1 cellular context compared by ENCODE assay signal in the genomic region with DNA sequence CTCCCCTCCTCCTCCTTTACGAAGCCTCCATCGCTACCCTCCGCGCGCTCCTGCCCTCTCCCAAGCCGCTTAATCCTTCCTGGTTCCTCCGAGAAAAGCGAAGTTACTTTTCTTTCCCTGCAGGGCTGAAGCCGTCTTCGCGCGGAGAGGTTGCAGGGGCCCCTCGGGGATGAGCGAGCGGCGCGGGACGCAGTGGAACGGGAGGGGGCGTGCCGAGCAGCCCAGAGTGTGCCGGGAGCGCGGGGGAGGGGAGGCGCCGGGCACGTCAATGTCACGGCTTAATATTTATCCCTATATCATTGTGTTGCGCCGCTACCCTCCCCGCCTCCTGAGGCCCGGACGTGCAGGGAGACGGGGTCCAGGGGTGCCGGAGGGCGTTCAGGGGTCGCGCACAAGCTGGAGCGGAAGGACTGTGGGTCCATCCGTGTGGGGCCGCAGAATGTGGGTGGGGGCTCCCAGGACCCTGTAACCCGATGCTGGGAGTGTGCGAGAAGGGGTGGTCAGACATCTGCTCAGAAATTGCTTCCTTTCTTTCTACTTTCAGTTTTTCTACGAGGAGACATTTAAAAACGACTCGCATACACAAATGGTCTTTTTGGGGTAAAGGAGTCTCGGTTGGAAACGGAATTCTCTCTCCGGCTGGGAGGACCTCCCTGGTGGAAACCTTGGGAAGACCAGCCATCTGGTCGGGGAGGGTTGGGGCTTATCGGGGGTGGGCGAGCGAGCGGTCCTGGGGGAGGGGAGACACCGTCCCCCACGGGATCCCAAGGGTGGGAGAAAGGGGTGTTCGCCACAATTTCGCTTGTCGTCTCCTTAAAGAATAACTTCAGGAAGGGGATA.
TF ChIP-seq lines count a peak whose summit lies in the region.

No MANE protein-coding gene starts in this region.

TF ChIP-seq in HepG2, 621 proteins besides CTCF, POLR2A, EP300 and RAD21 (continued from another document and continues in another):
- TF ChIP-seq ZNF101 (CRISPR knock-in tag; IDR thresholded peaks at IDR 0.05; ENCODE audit: borderline replicate concordance, low read depth) (no peak), ZNF335 (CRISPR knock-in tag; IDR thresholded peaks at IDR 0.05) (peak; percentile 56; the same call in 1 of the 2 replicates), ZNF772 (CRISPR knock-in tag; IDR thresholded peaks at IDR 0.05) (0 out of 2 replicates have a peak, but pooled peaks have one; percentile 41), MAX (IDR thresholded peaks at IDR 0.05) (peak; percentile 86), MAFG (CRISPR knock-in tag; IDR thresholded peaks at IDR 0.05) (no peak), CEBPB (IDR thresholded peaks at IDR 0.05; ENCODE audit: borderline replicate concordance, low read depth, low read length) (no peak), PHB2 (IDR thresholded peaks at IDR 0.05; ENCODE audit: partially characterized antibody) (no peak), HHEX (CRISPR knock-in tag; IDR thresholded peaks at IDR 0.05) (no peak), SYNCRIP (IDR thresholded peaks at IDR 0.05; ENCODE audit: insufficient read depth, low read depth, low read length) (no peak), ZNF383 (CRISPR knock-in tag; IDR thresholded peaks at IDR 0.05; ENCODE audit: borderline replicate concordance) (no peak), STAT5B (CRISPR knock-in tag; IDR thresholded peaks at IDR 0.05) (0 out of 2 replicates have a peak, but pooled peaks have one; percentile 17), NR2F6 (IDR thresholded peaks at IDR 0.05) (peak; percentile 32), NR2F6 (CRISPR knock-in tag; IDR thresholded peaks at IDR 0.05) (peak; percentile 75), ARNT (IDR thresholded peaks at IDR 0.05) (no peak), MED1 (CRISPR knock-in tag; IDR thresholded peaks at IDR 0.05) (peak; percentile 84), ZNF841 (CRISPR knock-in tag; IDR thresholded peaks at IDR 0.05; ENCODE audit: borderline replicate concordance) (no peak), SRF (IDR thresholded peaks at IDR 0.05; ENCODE audit: low read depth, low read length) (no peak), PCBP1 (IDR thresholded peaks at IDR 0.05; ENCODE audit: borderline replicate concordance, low read depth, low read length) (no peak; the same call in 1 of the 2 replicates), ZNF556 (CRISPR knock-in tag; IDR thresholded peaks at IDR 0.05; ENCODE audit: borderline replicate concordance) (no peak), HDAC2 (CRISPR knock-in tag; IDR thresholded peaks at IDR 0.05) (peak; percentile 77), SNRNP70 (IDR thresholded peaks at IDR 0.05; ENCODE audit: low read depth, low read length) (no peak), JUND (CRISPR knock-in tag; IDR thresholded peaks at IDR 0.05) (no peak), ELF4 (CRISPR knock-in tag; IDR thresholded peaks at IDR 0.05; ENCODE audit: borderline replicate concordance) (no peak), ZNF577 (CRISPR knock-in tag; IDR thresholded peaks at IDR 0.05; ENCODE audit: borderline replicate concordance, low read depth) (0 out of 2 replicates have a peak, but pooled peaks have one; percentile 2), DNMT1 (CRISPR knock-in tag; IDR thresholded peaks at IDR 0.05) (no peak), KDM6A (CRISPR knock-in tag; IDR thresholded peaks at IDR 0.05; ENCODE audit: low read depth) (no peak), FIP1L1 (IDR thresholded peaks at IDR 0.05; ENCODE audit: borderline replicate concordance, insufficient read depth, low read depth, low read length) (no peak), ZMAT3 (CRISPR knock-in tag; conservative IDR thresholded peaks at IDR 0.05) (no peak), ZFP36 (IDR thresholded peaks at IDR 0.05; ENCODE audit: borderline replicate concordance, low read depth, low read length, partially characterized antibody) (no peak), PRPF4 (IDR thresholded peaks at IDR 0.05; ENCODE audit: low read depth, low read length, poor library complexity, severe bottlenecking) (no peak), ZNF674 (CRISPR knock-in tag; IDR thresholded peaks at IDR 0.05; ENCODE audit: low read depth) (no peak), FOXK1 (CRISPR knock-in tag; IDR thresholded peaks at IDR 0.05; ENCODE audit: borderline replicate concordance, low read depth) (peak; percentile 71; the same call in 1 of the 2 replicates), PCBP2 (optimal IDR thresholded peaks at IDR 0.05; ENCODE audit: low read depth, low read length, poor library complexity, severe bottlenecking) (no peak), TCF12 (IDR thresholded peaks at IDR 0.05) (no peak), TCF12 (CRISPR knock-in tag; IDR thresholded peaks at IDR 0.05) (no peak), SCMH1 (CRISPR knock-in tag; IDR thresholded peaks at IDR 0.05; ENCODE audit: borderline replicate concordance) (no peak), FLYWCH1 (CRISPR knock-in tag; IDR thresholded peaks at IDR 0.05) (no peak), BRCA1 (CRISPR knock-in tag; IDR thresholded peaks at IDR 0.05) (no peak), ZNF768 (CRISPR knock-in tag; IDR thresholded peaks at IDR 0.05) (peak; percentile 48; the same call in 1 of the 2 replicates), BRD4 (CRISPR knock-in tag; IDR thresholded peaks at IDR 0.05) (peak; percentile 67; the same call in 1 of the 2 replicates), ZNF788 (CRISPR knock-in tag; IDR thresholded peaks at IDR 0.05; ENCODE audit: borderline replicate concordance) (peak; percentile 43; the same call in 1 of the 2 replicates), ZBTB43 (CRISPR knock-in tag; conservative IDR thresholded peaks at IDR 0.05) (0 out of 2 replicates have a peak, but pooled peaks have one; percentile 42), ZNF30 (CRISPR knock-in tag; IDR thresholded peaks at IDR 0.05) (no peak), ZNF430 (CRISPR knock-in tag; IDR thresholded peaks at IDR 0.05) (no peak), MLX (CRISPR knock-in tag; IDR thresholded peaks at IDR 0.05) (no peak), ZNF549 (CRISPR knock-in tag; IDR thresholded peaks at IDR 0.05) (no peak), NFE2L1 (CRISPR knock-in tag; IDR thresholded peaks at IDR 0.05; ENCODE audit: borderline replicate concordance) (no peak), CREB3 (CRISPR knock-in tag; IDR thresholded peaks at IDR 0.05) (no peak), SIN3A (IDR thresholded peaks at IDR 0.05; ENCODE audit: borderline replicate concordance, low read depth, low read length) (peak; percentile 91; the same call in 1 of the 2 replicates)
- TF ChIP-seq, protein P1, sequence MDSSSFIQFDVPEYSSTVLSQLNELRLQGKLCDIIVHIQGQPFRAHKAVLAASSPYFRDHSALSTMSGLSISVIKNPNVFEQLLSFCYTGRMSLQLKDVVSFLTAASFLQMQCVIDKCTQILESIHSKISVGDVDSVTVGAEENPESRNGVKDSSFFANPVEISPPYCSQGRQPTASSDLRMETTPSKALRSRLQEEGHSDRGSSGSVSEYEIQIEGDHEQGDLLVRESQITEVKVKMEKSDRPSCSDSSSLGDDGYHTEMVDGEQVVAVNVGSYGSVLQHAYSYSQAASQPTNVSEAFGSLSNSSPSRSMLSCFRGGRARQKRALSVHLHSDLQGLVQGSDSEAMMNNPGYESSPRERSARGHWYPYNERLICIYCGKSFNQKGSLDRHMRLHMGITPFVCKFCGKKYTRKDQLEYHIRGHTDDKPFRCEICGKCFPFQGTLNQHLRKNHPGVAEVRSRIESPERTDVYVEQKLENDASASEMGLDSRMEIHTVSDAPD (CRISPR knock-in tag; IDR thresholded peaks at IDR 0.05): no peak
- TF ChIP-seq, protein P2, sequence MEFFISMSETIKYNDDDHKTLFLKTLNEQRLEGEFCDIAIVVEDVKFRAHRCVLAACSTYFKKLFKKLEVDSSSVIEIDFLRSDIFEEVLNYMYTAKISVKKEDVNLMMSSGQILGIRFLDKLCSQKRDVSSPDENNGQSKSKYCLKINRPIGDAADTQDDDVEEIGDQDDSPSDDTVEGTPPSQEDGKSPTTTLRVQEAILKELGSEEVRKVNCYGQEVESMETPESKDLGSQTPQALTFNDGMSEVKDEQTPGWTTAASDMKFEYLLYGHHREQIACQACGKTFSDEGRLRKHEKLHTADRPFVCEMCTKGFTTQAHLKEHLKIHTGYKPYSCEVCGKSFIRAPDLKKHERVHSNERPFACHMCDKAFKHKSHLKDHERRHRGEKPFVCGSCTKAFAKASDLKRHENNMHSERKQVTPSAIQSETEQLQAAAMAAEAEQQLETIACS (CRISPR knock-in tag; IDR thresholded peaks at IDR 0.05): peak; percentile 39; the same call in 1 of the 2 replicates
- TF ChIP-seq, protein P3, sequence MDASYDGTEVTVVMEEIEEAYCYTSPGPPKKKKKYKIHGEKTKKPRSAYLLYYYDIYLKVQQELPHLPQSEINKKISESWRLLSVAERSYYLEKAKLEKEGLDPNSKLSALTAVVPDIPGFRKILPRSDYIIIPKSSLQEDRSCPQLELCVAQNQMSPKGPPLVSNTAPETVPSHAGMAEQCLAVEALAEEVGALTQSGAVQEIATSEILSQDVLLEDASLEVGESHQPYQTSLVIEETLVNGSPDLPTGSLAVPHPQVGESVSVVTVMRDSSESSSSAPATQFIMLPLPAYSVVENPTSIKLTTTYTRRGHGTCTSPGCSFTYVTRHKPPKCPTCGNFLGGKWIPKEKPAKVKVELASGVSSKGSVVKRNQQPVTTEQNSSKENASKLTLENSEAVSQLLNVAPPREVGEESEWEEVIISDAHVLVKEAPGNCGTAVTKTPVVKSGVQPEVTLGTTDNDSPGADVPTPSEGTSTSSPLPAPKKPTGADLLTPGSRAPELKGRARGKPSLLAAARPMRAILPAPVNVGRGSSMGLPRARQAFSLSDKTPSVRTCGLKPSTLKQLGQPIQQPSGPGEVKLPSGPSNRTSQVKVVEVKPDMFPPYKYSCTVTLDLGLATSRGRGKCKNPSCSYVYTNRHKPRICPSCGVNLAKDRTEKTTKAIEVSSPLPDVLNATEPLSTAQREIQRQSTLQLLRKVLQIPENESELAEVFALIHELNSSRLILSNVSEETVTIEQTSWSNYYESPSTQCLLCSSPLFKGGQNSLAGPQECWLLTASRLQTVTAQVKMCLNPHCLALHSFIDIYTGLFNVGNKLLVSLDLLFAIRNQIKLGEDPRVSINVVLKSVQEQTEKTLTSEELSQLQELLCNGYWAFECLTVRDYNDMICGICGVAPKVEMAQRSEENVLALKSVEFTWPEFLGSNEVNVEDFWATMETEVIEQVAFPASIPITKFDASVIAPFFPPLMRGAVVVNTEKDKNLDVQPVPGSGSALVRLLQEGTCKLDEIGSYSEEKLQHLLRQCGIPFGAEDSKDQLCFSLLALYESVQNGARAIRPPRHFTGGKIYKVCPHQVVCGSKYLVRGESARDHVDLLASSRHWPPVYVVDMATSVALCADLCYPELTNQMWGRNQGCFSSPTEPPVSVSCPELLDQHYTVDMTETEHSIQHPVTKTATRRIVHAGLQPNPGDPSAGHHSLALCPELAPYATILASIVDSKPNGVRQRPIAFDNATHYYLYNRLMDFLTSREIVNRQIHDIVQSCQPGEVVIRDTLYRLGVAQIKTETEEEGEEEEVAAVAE (CRISPR knock-in tag; IDR thresholded peaks at IDR 0.05; ENCODE audit: borderline replicate concordance): peak; percentile 25; the same call in 1 of the 2 replicates
- TF ChIP-seq, protein P4, sequence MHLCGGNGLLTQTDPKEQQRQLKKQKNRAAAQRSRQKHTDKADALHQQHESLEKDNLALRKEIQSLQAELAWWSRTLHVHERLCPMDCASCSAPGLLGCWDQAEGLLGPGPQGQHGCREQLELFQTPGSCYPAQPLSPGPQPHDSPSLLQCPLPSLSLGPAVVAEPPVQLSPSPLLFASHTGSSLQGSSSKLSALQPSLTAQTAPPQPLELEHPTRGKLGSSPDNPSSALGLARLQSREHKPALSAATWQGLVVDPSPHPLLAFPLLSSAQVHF (CRISPR knock-in tag; IDR thresholded peaks at IDR 0.05): no peak; the same call in 1 of the 2 replicates
- TF ChIP-seq, protein P5, sequence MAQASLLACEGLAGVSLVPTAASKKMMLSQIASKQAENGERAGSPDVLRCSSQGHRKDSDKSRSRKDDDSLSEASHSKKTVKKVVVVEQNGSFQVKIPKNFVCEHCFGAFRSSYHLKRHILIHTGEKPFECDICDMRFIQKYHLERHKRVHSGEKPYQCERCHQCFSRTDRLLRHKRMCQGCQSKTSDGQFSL (CRISPR knock-in tag; IDR thresholded peaks at IDR 0.05): no peak
- TF ChIP-seq, protein P6, sequence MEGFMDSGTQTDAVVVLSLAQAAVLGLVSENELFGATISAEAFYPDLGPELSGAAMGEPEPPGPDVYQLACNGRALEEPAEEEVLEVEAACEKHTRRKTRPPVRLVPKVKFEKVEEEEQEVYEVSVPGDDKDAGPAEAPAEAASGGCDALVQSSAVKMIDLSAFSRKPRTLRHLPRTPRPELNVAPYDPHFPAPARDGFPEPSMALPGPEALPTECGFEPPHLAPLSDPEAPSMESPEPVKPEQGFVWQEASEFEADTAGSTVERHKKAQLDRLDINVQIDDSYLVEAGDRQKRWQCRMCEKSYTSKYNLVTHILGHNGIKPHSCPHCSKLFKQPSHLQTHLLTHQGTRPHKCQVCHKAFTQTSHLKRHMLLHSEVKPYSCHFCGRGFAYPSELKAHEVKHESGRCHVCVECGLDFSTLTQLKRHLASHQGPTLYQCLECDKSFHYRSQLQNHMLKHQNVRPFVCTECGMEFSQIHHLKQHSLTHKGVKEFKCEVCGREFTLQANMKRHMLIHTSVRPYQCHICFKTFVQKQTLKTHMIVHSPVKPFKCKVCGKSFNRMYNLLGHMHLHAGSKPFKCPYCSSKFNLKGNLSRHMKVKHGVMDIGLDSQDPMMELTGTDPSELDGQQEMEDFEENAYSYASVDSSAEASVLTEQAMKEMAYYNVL (CRISPR knock-in tag; IDR thresholded peaks at IDR 0.05; ENCODE audit: borderline replicate concordance): peak; percentile 86
